9 cellular contexts compared by ENCODE assay signal in the genomic region with DNA sequence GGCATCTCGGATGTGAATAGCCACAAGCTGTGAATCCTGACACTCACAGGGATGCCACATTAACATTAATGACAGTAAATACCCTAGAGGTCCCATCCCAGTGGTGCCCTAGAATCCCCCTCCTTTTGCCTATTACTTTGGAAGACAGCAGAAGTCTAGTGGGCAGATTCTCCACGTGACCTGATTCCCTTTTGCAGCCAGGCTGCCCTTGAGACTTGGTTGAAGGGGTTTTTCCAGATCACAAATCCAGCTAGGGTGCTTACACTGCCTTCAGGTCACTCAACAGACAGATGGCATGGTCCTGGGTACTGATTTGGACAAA. TPM values are rescaled to one million over a fixed set of nuclear protein-coding genes. Genes with fewer than 3 reads are reported as not detected.
DNase-seq lines count a peak whose midpoint lies in the region; ATAC-seq, FAIRE-seq and TF ChIP-seq lines count a peak whose summit lies in the region.
"Had no signal": no experiment of that assay in that cellular context is flagged by ENCODE, and none has a peak within 500 bp of the region (broad histone marks: within the 10 kb centered on the region; RNA-seq: fewer than 3 reads in every experiment).

No MANE protein-coding gene starts in this region.

- H3K27ac ChIP-seq in HUES48 (ENCODE audit: low read depth, low read length) (peak overlapping the region; percentile 26), skin epidermis (peak overlapping the region in 19 of 21 experiments; percentile 33 to 99 (median 92))

- TF ChIP-seq CTCF in activated B cell treated with CpG ODN at 0.5 μM for 24 hours (IDR thresholded peaks at IDR 0.05): no peak

- TF ChIP-seq POLR2A in H54 (IDR thresholded peaks at IDR 0.05; ENCODE audit: low read depth, low read length): no peak

- H3K27me3 Mint-ChIP-seq in activated B cell treated with CpG ODN at 0.5 μM for 24 hours: no peaks in the 10 kb centered on the region

- intact Hi-C loops in activated B cell treated with CpG ODN at 0.5 μM for 24 hours (cut with micrococcal nuclease): loop anchor here (1.0 to 5.0 kb wide), 8 partner anchors 8 to 1819 kb away; a partner anchor contains a TSS
- intact Hi-C loops in left ventricle myocardium superior (cut with micrococcal nuclease): no loop called here

- H3K4me3 Mint-ChIP-seq in activated B cell treated with CpG ODN at 0.5 μM for 24 hours: peak overlapping the region; percentile 75

- H3K27me3 ChIP-seq in HUES48 (ENCODE audit: control insufficient read depth, insufficient read depth, low read length): no peaks in the 10 kb centered on the region

- peaks cover 97% of the 10 kb centered on the region for H3K4me1 Mint-ChIP-seq in activated B cell treated with CpG ODN at 0.5 μM for 24 hours

- no peak overlapping the region for H3K9ac ChIP-seq in HUES48 (ENCODE audit: low read depth, low read length)

- H3K4me3 ChIP-seq in HUES48 (ENCODE audit: low read depth, low read length) (no peak overlapping the region), skin epidermis (no peak overlapping the region)

- CTCF ChIA-PET in activated B cell treated with CpG ODN at 0.5 μM for 24 hours (lab: Charles Lee): interaction anchor here (1.5 to 5.2 kb wide), 3 partner anchors 22 to 38 kb away, joined by 3 to 72 read pairs (median 38); a partner anchor contains a TSS

- no peak for DNase-seq in activated B cell treated with CpG ODN at 0.5 μM for 24 hours
- DNase-seq in left ventricle myocardium superior: peak; percentile 11
- DNase-seq in H54 (ENCODE audit: insufficient read length, low spot score): no peak
- DNase-seq: NCI-H1694 had no signal

- peaks cover 68% of the 10 kb centered on the region for H3K4me1 ChIP-seq in HUES48 (ENCODE audit: control insufficient read depth, insufficient read depth, low read length)

- H3K27ac Mint-ChIP-seq in activated B cell treated with CpG ODN at 0.5 μM for 24 hours: peak overlapping the region; percentile 99

- H3K36me3 Mint-ChIP-seq in activated B cell treated with CpG ODN at 0.5 μM for 24 hours (ENCODE audit: low read depth): peaks cover 1% of the 10 kb centered on the region

- FAIRE-seq in H54 (lab: Jason Lieb, UNC): no peak

- no peaks in the 10 kb centered on the region for H3K36me3 ChIP-seq in HUES48 (ENCODE audit: control insufficient read depth, insufficient read depth, low read length)

- ATAC-seq in activated B cell treated with CpG ODN at 0.5 μM for 24 hours (ENCODE audit: low read depth): no peak
- ATAC-seq in left ventricle myocardium superior: no peak
- no peak for ATAC-seq in GM21390 (IDR thresholded peaks at IDR 0.05; ENCODE audit: unreplicated experiment)
- no peak for ATAC-seq in GM19351 (IDR thresholded peaks at IDR 0.05; ENCODE audit: unreplicated experiment)
- ATAC-seq in HG03280 (IDR thresholded peaks at IDR 0.05; ENCODE audit: unreplicated experiment): no peak

- H3K9me3 ChIP-seq in HUES48 (ENCODE audit: control insufficient read depth, insufficient read depth, low read length): no peaks in the 10 kb centered on the region

- H3K9me3 Mint-ChIP-seq in activated B cell treated with CpG ODN at 0.5 μM for 24 hours: no peaks in the 10 kb centered on the region

- POLR2A ChIA-PET in activated B cell treated with CpG ODN at 0.5 μM for 24 hours (lab: Charles Lee): interaction anchor here (0.9 to 19.6 kb wide), 6 partner anchors 9 to 295 kb away, joined by 3 to 573 read pairs (median 18); a partner anchor contains a TSS

RNA-seq across cellular contexts. Expression of a gene that starts 8.7 kb away (rescaled TPM):
- total RNA-seq in activated B cell treated with CpG ODN at 0.5 μM for 24 hours (103 and 126 TPM in 2 replicates), left ventricle myocardium superior (35.4 TPM)

RNA-seq across cellular contexts. Expression of a gene that starts 38.0 kb away (rescaled TPM):
- total RNA-seq in activated B cell treated with CpG ODN at 0.5 μM for 24 hours (12.7 and 12.8 TPM in 2 replicates), left ventricle myocardium superior (23.7 TPM)

RNA-seq across cellular contexts. Expression of a gene that starts 52.4 kb away (rescaled TPM):
- total RNA-seq in activated B cell treated with CpG ODN at 0.5 μM for 24 hours (2.7 and 5.0 TPM in 2 replicates), left ventricle myocardium superior (37.6 TPM)
